Comparison of ENCODE assay signal across 11 cellular contexts in genomic region chr19:1851581-1852293, GRCh38.
DNase-seq lines count a peak whose midpoint lies in the region; ATAC-seq and TF ChIP-seq lines count a peak whose summit lies in the region.
"Had no signal": no experiment of that assay in that cellular context is flagged by ENCODE, and none has a peak within 500 bp of the region (broad histone marks: within the 10 kb centered on the region; RNA-seq: fewer than 3 reads in every experiment).

No MANE protein-coding gene starts in this region.

- ATAC-seq in DND-41 (ENCODE audit: insufficient read depth, low read depth) (0 out of 3 replicates have a peak, but pooled peaks have one; percentile 5), GM19395 (IDR thresholded peaks at IDR 0.05; ENCODE audit: unreplicated experiment) (no peak), HG03442 (IDR thresholded peaks at IDR 0.05; ENCODE audit: unreplicated experiment) (no peak)
- no peak for ATAC-seq in activated naive CD8-positive, alpha-beta T cell treated with anti-CD3 and anti-CD28 coated beads, Interleukin-2, amount 50 U/mL, for 24 hours

- H3K27ac ChIP-seq in DND-41 (ENCODE audit: low read length) (no peak overlapping the region; the same call in 1 of the 2 replicates), SK-N-MC (peak overlapping the region; percentile 91)

- peaks cover 67% of the 10 kb centered on the region for H4K20me1 ChIP-seq in DND-41 (ENCODE audit: insufficient read depth, low read length)

- H3K27me3 Mint-ChIP-seq in activated naive CD8-positive, alpha-beta T cell treated with anti-CD3 and anti-CD28 coated beads, Interleukin-2, amount 50 U/mL, for 24 hours, result no peaks in the 10 kb centered on the region

- peak overlapping the region; percentile 53 for H3K4me2 ChIP-seq in DND-41 (ENCODE audit: insufficient read depth, low read length)

- CTCF ChIA-PET in HEK293T (lab: Yijun Ruan, JAX), result interaction anchor here (1.0 kb wide), 1 partner anchor 14 kb away, joined by 5 read pairs; no protein-coding TSS in a partner anchor

- POLR2A ChIA-PET in HEK293T (lab: Yijun Ruan, JAX), result no interaction called here

- H3K27ac Mint-ChIP-seq in activated naive CD8-positive, alpha-beta T cell treated with anti-CD3 and anti-CD28 coated beads, Interleukin-2, amount 50 U/mL, for 24 hours, result no peak overlapping the region
- H3K27ac Mint-ChIP-seq: activated T-helper 2 cell treated with anti-CD3 and anti-CD28 coated beads, Interferon-gamma antibody, Interleukin-2, Interleukin-4, amounts not matched to agents 10 μg/mL and 5 μg/mL and 100 μg/mL, durations not matched to agents 14 hours and 24 hours and 36 hours had no signal

- no peak for TF ChIP-seq CTCF in DND-41 (IDR thresholded peaks at IDR 0.05; ENCODE audit: borderline replicate concordance, extremely low read depth, low read length, poor library complexity, severe bottlenecking)

- H3K4me1 ChIP-seq in DND-41 (ENCODE audit: insufficient read depth, low read length), result peaks cover 44% of the 10 kb centered on the region

- H3K27me3 ChIP-seq in DND-41 (ENCODE audit: insufficient read depth, low read length, poor library complexity), result no peaks in the 10 kb centered on the region
- H3K27me3 ChIP-seq: upper lobe of left lung had no signal

- H3K9me3 ChIP-seq in DND-41 (ENCODE audit: insufficient read depth, low read length, severe bottlenecking) (no peaks in the 10 kb centered on the region), SK-N-MC (ENCODE audit: low read depth, low read length) (no peaks in the 10 kb centered on the region)
- H3K9me3 ChIP-seq: upper lobe of left lung had no signal

- H3K79me2 ChIP-seq in DND-41 (ENCODE audit: insufficient read depth, low read length), result peaks cover 69% of the 10 kb centered on the region

- H2AFZ ChIP-seq in DND-41 (ENCODE audit: low read depth, low read length), result no peak overlapping the region

- H3K4me1 Mint-ChIP-seq in activated naive CD8-positive, alpha-beta T cell treated with anti-CD3 and anti-CD28 coated beads, Interleukin-2, amount 50 U/mL, for 24 hours, result peaks cover 61% of the 10 kb centered on the region

- no peaks in the 10 kb centered on the region for H3K9me3 Mint-ChIP-seq in activated naive CD8-positive, alpha-beta T cell treated with anti-CD3 and anti-CD28 coated beads, Interleukin-2, amount 50 U/mL, for 24 hours
- H3K9me3 Mint-ChIP-seq: activated T-helper 2 cell treated with anti-CD3 and anti-CD28 coated beads, Interferon-gamma antibody, Interleukin-2, Interleukin-4, amounts not matched to agents 10 μg/mL and 5 μg/mL and 100 μg/mL, durations not matched to agents 14 hours and 24 hours and 36 hours had no signal

- H3K4me3 Mint-ChIP-seq in activated naive CD8-positive, alpha-beta T cell treated with anti-CD3 and anti-CD28 coated beads, Interleukin-2, amount 50 U/mL, for 24 hours, result peak overlapping the region; percentile 29

- peaks cover 10% of the 10 kb centered on the region for H3K36me3 Mint-ChIP-seq in activated naive CD8-positive, alpha-beta T cell treated with anti-CD3 and anti-CD28 coated beads, Interleukin-2, amount 50 U/mL, for 24 hours (ENCODE audit: low read depth)

- peak overlapping the region in 1 of 2 experiments; percentile 12; a peak in 1 of 4 replicates for H3K4me3 ChIP-seq in DND-41 (ENCODE audit: low read depth in 1 of 2, low read length in 2 of 2)
- H3K4me3 ChIP-seq in SK-N-MC, result peak overlapping the region; percentile 79

- peaks cover 17% of the 10 kb centered on the region for H3K36me3 ChIP-seq in DND-41 (ENCODE audit: insufficient read depth, low read length)
- 0 out of 2 replicates have a peak, but pooled peaks cover 4% of the 10 kb centered on the region for H3K36me3 ChIP-seq in SK-N-MC (ENCODE audit: insufficient read depth, low read length)

- peak overlapping the region; percentile 15; the same call in 1 of the 2 replicates for H3K9ac ChIP-seq in DND-41 (ENCODE audit: low read depth, low read length)
- peak overlapping the region; percentile 39 for H3K9ac ChIP-seq in SK-N-MC (ENCODE audit: insufficient read length)

- peak; percentile 70 for DNase-seq in DND-41
- DNase-seq in SK-N-MC (ENCODE audit: low read depth, low spot score), result no peak
- peak; percentile 68 for DNase-seq in activated naive CD8-positive, alpha-beta T cell treated with anti-CD3 and anti-CD28 coated beads, Interleukin-2, amount 50 U/mL, for 24 hours
- DNase-seq in stimulated activated CD4-positive, alpha-beta T cell treated with anti-CD3 and anti-CD28 coated beads, Interleukin-1b, Interleukin-23, amount 100 ng/mL, for 4 hours (ENCODE audit: low read depth in 2 of 2), result peak; percentile 59
- DNase-seq in HEK293T (ENCODE audit: extremely low spot score), result no peak
- DNase-seq in amniotic stem cell (lab: John Stamatoyannopoulos, UW), result no peak
- DNase-seq: Right ventricle myocardium superior had no signal

TF ChIP-seq in HEK293T, 16 proteins besides CTCF, POLR2A, EP300 and RAD21:
- TF ChIP-seq ZNF384 (IDR thresholded peaks at IDR 0.05) (no peak), L3MBTL2 (conservative IDR thresholded peaks at IDR 0.05) (no peak)
TF ChIP-seq in HEK293T: peak in this region for 0.

Comparison
In these comparisons a context has a peak if more than half of its experiments do, and no peak if none do; other contexts are left out.
1. DNase-seq: peak in DND-41 (single experiment), activated naive CD8-positive, alpha-beta T cell treated with anti-CD3 and anti-CD28 coated beads, Interleukin-2, amount 50 U/mL, for 24 hours (single experiment) and stimulated activated CD4-positive, alpha-beta T cell treated with anti-CD3 and anti-CD28 coated beads, Interleukin-1b, Interleukin-23, amount 100 ng/mL, for 4 hours (2 of 2); none in SK-N-MC (single experiment), HEK293T (single experiment) and amniotic stem cell (single experiment).